ENCODE assay signal across 20 cellular contexts in genomic region chr15:35243758-35244157, GRCh38.
"Had no signal": no experiment of that assay in that cellular context is flagged by ENCODE, and none has a peak within 500 bp of the region (broad histone marks: within the 10 kb centered on the region; RNA-seq: fewer than 3 reads in every experiment).

No MANE protein-coding gene starts in this region.

- H3K27me3 Mint-ChIP-seq: activated naive CD8-positive, alpha-beta T cell; effector memory CD8-positive, alpha-beta T cell had no signal

- H3K27ac Mint-ChIP-seq: activated naive CD8-positive, alpha-beta T cell; effector memory CD8-positive, alpha-beta T cell; nephron progenitor cell had no signal

- H3K4me3 ChIP-seq: cardiac muscle cell, lung, right atrium auricular region, tibial nerve had no signal

- DNase-seq: activated CD4-positive, alpha-beta T cell treated with anti-CD3 and anti-CD28 coated beads, Interleukin-2, amount 50 U/mL, for 4 hours; activated gamma-delta T cell treated with Interleukin-2 at 50 U/mL for 16 hours; amniotic stem cell; effector memory CD8-positive, alpha-beta T cell; foreskin melanocyte; glutamatergic neuron; kidney; midbrain; nephron progenitor cell; occipital lobe; stimulated activated CD4-positive, alpha-beta T cell treated with anti-CD3 and anti-CD28 coated beads, Interleukin-2, amount 100 ng/mL, for 24 hours; stimulated activated naive CD8-positive, alpha-beta T cell treated with anti-CD3 and anti-CD28 coated beads, Interleukin-15, Interleukin-2, amounts not matched to agents 100 U/mL and 50 U/mL, for 24 hours; WERI-Rb-1 had no signal

- H3K27ac ChIP-seq: cardiac muscle cell, epithelial cell of prostate, right atrium auricular region, tibial nerve, WERI-Rb-1 had no signal

- H3K9me3 ChIP-seq: right atrium auricular region, tibial nerve had no signal

- FAIRE-seq: kidney had no signal

- H3K27me3 ChIP-seq: cardiac muscle cell, right atrium auricular region, tibial nerve had no signal

- H3K4me3 Mint-ChIP-seq: activated naive CD8-positive, alpha-beta T cell; effector memory CD8-positive, alpha-beta T cell; nephron progenitor cell had no signal

- H3K4me1 ChIP-seq: right atrium auricular region, tibial nerve had no signal

- H3K36me3 ChIP-seq: cardiac muscle cell, right atrium auricular region, tibial nerve, WERI-Rb-1 had no signal

- ATAC-seq: effector memory CD8-positive, alpha-beta T cell; left lobe of liver; stimulated activated naive CD8-positive, alpha-beta T cell treated with anti-CD3 and anti-CD28 coated beads, Interleukin-15, Interleukin-2, amounts not matched to agents 100 U/mL and 50 U/mL, for 24 hours had no signal
